12 cellular contexts compared by ENCODE assay signal in the genomic region with DNA sequence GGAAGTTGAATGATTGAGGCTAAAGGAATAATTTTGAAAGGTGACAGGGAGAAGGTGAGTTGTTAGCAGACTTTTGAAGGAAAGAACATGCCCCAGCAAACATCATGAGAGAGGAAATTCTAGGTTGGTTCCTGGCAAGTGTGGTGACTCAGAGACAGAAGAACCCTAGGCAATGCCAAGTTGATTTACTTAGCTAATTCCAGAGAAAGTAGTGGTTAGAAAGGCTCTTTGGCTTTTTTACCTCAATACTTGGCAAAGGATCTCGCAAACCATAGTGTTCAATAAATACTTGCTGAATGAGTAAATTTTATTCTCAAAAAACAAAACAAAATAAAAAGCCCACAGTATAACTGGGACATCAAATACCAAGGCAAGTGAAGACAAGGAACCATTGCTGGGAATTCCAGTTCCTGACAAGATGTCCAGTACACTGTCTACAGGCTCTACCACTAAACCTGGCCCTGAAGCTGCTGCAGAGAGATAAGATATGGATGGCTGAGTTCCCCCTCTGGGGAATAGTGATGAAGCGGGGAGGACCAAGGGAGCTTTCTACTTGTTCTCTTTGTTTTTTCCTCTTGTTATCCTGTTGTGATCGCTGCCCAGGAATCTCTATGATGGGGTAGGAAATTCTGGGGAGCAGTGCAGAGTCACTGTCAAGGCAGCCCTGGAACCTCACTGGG. TPM values are rescaled to one million over a fixed set of nuclear protein-coding genes. Genes with fewer than 3 reads are reported as not detected.
DNase-seq lines count a peak whose midpoint lies in the region; ATAC-seq and TF ChIP-seq lines count a peak whose summit lies in the region.
"Had no signal": no experiment of that assay in that cellular context is flagged by ENCODE, and none has a peak within 500 bp of the region (broad histone marks: within the 10 kb centered on the region; RNA-seq: fewer than 3 reads in every experiment).

No MANE protein-coding gene starts in this region.

- no peak overlapping the region for H3K9ac ChIP-seq in GM23248

- H3K9me3 Mint-ChIP-seq in activated CD4-positive, alpha-beta memory T cell treated with anti-CD3 and anti-CD28 coated beads for 36 hours = no peaks in the 10 kb centered on the region
- H3K9me3 Mint-ChIP-seq: CD4-positive, CD25-positive, alpha-beta regulatory T cell; type B pancreatic cell had no signal

- H3K9me2 ChIP-seq in GM23248 (ENCODE audit: insufficient read depth) = no peaks in the 10 kb centered on the region

- no peaks in the 10 kb centered on the region for H3K27me3 ChIP-seq in GM23248 (replicated peaks; ENCODE audit: insufficient read depth)

- no peaks in the 10 kb centered on the region for H3K36me3 ChIP-seq in GM23248 (ENCODE audit: low read depth)

- no peak overlapping the region for H3K4me3 Mint-ChIP-seq in activated CD4-positive, alpha-beta memory T cell treated with anti-CD3 and anti-CD28 coated beads for 36 hours
- H3K4me3 Mint-ChIP-seq: CD4-positive, CD25-positive, alpha-beta regulatory T cell; type B pancreatic cell had no signal

- no peaks in the 10 kb centered on the region; the same call in 1 of the 2 replicates for H3F3A ChIP-seq in GM23248 (ENCODE audit: insufficient read depth)

- POLR2A ChIA-PET in AG04449 (lab: Yijun Ruan, JAX) = interaction anchor here (0.6 kb wide), 1 partner anchor 74 kb away, joined by 3 read pairs; no protein-coding TSS in a partner anchor
- POLR2A ChIA-PET in activated CD4-positive, alpha-beta memory T cell treated with anti-CD3 and anti-CD28 coated beads for 36 hours (lab: Charles Lee) = interaction anchor here (0.8 to 1.6 kb wide), 5 partner anchors 16 to 74 kb away, joined by 3 to 7 read pairs (median 3); partner anchors contain the start of gene SERBP1

- DNase-seq in AG04449 (ENCODE audit: low read depth, low spot score) = peak; percentile 82
- peak; percentile 79 for DNase-seq in GM23248
- no peak for DNase-seq in activated CD4-positive, alpha-beta memory T cell treated with anti-CD3 and anti-CD28 coated beads for 36 hours
- DNase-seq in fibroblast of mammary gland (ENCODE audit: low read depth) = peak; percentile 72
- DNase-seq in omental fat pad (ENCODE audit: low spot score) = no peak
- DNase-seq in NCI-H1436 treated with DMSO at 0.1 percent for 48 hours (lab: John Stamatoyannopoulos, UW) = no peak
- no peak for DNase-seq in NCI-H345 (lab: John Stamatoyannopoulos, UW)
- DNase-seq in posterior cingulate gyrus = no peak
- DNase-seq: CD4-positive, CD25-positive, alpha-beta regulatory T cell; NCI-H1930 had no signal

- H3K4me3 ChIP-seq in AG04449 (ENCODE audit: low read depth, low read length) = no peak overlapping the region
- H3K4me3 ChIP-seq in GM23248 = no peak overlapping the region
- no peak overlapping the region for H3K4me3 ChIP-seq in fibroblast of mammary gland (ENCODE audit: control insufficient read depth, low read depth, low read length)

- no peaks in the 10 kb centered on the region for H3K79me2 ChIP-seq in GM23248 (ENCODE audit: insufficient read depth)

- CTCF ChIA-PET in AG04449 (lab: Yijun Ruan, JAX) = interaction anchor here (0.9 to 4.2 kb wide), 5 partner anchors 8 to 151 kb away, joined by 3 to 20 read pairs (median 14); no protein-coding TSS in a partner anchor
- CTCF ChIA-PET in activated CD4-positive, alpha-beta memory T cell treated with anti-CD3 and anti-CD28 coated beads for 36 hours (lab: Charles Lee) = interaction anchor here (0.9 to 1.5 kb wide), 4 partner anchors 16 to 145 kb away, joined by 3 to 4 read pairs (median 4); no protein-coding TSS in a partner anchor

- intact Hi-C loops in activated CD4-positive, alpha-beta memory T cell treated with anti-CD3 and anti-CD28 coated beads for 36 hours (cut with micrococcal nuclease) = no loop called here
- intact Hi-C loops in posterior cingulate gyrus (cut with DNase I) = no loop called here

- no peak overlapping the region for H2AFZ ChIP-seq in GM23248

- in situ Hi-C loops in GM23248 (cut with MboI) = no loop called here

- peaks cover 61% of the 10 kb centered on the region for H3K36me3 Mint-ChIP-seq in activated CD4-positive, alpha-beta memory T cell treated with anti-CD3 and anti-CD28 coated beads for 36 hours
- H3K36me3 Mint-ChIP-seq: type B pancreatic cell had no signal

- H3K4me1 ChIP-seq in GM23248 (ENCODE audit: insufficient read depth) = peaks cover 14% of the 10 kb centered on the region

- 54 to 62% methylated on average over 3 of the region's 3 CpGs for WGBS in GM23248 (ENCODE audit: low coverage in 1 of 2, low lambda C conversion rate in 2 of 2, missing lambda C conversion rate in 2 of 2), 2 experiments

- no peak for TF ChIP-seq CTCF in AG04449 (IDR thresholded peaks at IDR 0.05; ENCODE audit: insufficient read depth, low read length, missing control alignments)
- no peak for TF ChIP-seq CTCF in fibroblast of mammary gland (conservative IDR thresholded peaks at IDR 0.05; ENCODE audit: control insufficient read depth, insufficient read depth, low read depth, low read length)
- TF ChIP-seq CTCF in omental fat pad (IDR thresholded peaks at IDR 0.05) = no peak

- H3K27ac ChIP-seq in GM23248 = 0 out of 2 replicates have a peak overlapping the region, but pooled peaks have one; percentile 12

- H3K27me3 Mint-ChIP-seq in activated CD4-positive, alpha-beta memory T cell treated with anti-CD3 and anti-CD28 coated beads for 36 hours = no peaks in the 10 kb centered on the region
- H3K27me3 Mint-ChIP-seq: CD4-positive, CD25-positive, alpha-beta regulatory T cell; type B pancreatic cell had no signal

- H3K4me1 Mint-ChIP-seq in activated CD4-positive, alpha-beta memory T cell treated with anti-CD3 and anti-CD28 coated beads for 36 hours (ENCODE audit: low read depth) = peaks cover 36% of the 10 kb centered on the region

- peak overlapping the region; percentile 41 for H3K4me2 ChIP-seq in GM23248 (ENCODE audit: unreplicated experiment)

- ATAC-seq in omental fat pad (ENCODE audit: low FRiP score) = no peak

- no peaks in the 10 kb centered on the region for H4K20me1 ChIP-seq in GM23248 (ENCODE audit: insufficient read depth)

- H3K9me3 ChIP-seq in GM23248 (ENCODE audit: low read depth) = no peaks in the 10 kb centered on the region

- peak overlapping the region; percentile 57 for H3K27ac Mint-ChIP-seq in activated CD4-positive, alpha-beta memory T cell treated with anti-CD3 and anti-CD28 coated beads for 36 hours
- H3K27ac Mint-ChIP-seq: type B pancreatic cell had no signal

RNA-seq across cellular contexts. Expression of gene IL12RB2, which starts 48.2 kb away (rescaled TPM):
- total RNA-seq in GM23248 (2014; rRNA removed; shearing (Covaris generic)) = not detected in 2 replicates
- 0.06 TPM in 1 of 2 replicates, not detected in the other for polyA plus RNA-seq in GM23248 (2016; fragmentation: Nextera tagmentation; extraction: Ambion mirVana)
- total RNA-seq in activated CD4-positive, alpha-beta memory T cell treated with anti-CD3 and anti-CD28 coated beads for 36 hours = 10 to 100 TPM; 86.9 to 90.7 TPM
- 1 to 10 TPM; 2.0 to 8.9 (median 6.5) TPM for total RNA-seq in omental fat pad
- total RNA-seq: glomerular endothelial cell had no signal

Comparison
In these comparisons a context has a peak if more than half of its experiments do, and no peak if none do; other contexts are left out.
1. DNase-seq: peak in AG04449 (single experiment), GM23248 (single experiment) and fibroblast of mammary gland (single experiment); none in activated CD4-positive, alpha-beta memory T cell treated with anti-CD3 and anti-CD28 coated beads for 36 hours (single experiment), omental fat pad (single experiment), NCI-H1436 treated with DMSO at 0.1 percent for 48 hours (single experiment), NCI-H345 (single experiment) and posterior cingulate gyrus (0 of 10).
2. RNA of gene IL12RB2, which starts 48.2 kb away (total RNA-seq): 86.9 to 90.7 TPM in activated CD4-positive, alpha-beta memory T cell treated with anti-CD3 and anti-CD28 coated beads for 36 hours; 2.0 to 8.9 TPM in omental fat pad and not detected in GM23248; every median in the first group is over 4 times any median in the second.